In genomic region chr4:27692098-27692679, GRCh38 we compare ENCODE assay signal across 7 cellular contexts.
A peak's percentile ranks its signal among the peaks of the same experiment; 100 is the strongest.
DNase-seq lines count a peak whose midpoint lies in the region; ATAC-seq and TF ChIP-seq lines count a peak whose summit lies in the region.

No MANE protein-coding gene starts in this region.

- peaks cover 3% of the 10 kb centered on the region for H3K9me3 Mint-ChIP-seq in activated CD4-positive, alpha-beta memory T cell treated with anti-CD3 and anti-CD28 coated beads for 36 hours

- peak; percentile 94 for ATAC-seq in GM21529 (IDR thresholded peaks at IDR 0.05; ENCODE audit: unreplicated experiment)

- no peaks in the 10 kb centered on the region for H3K9me3 ChIP-seq in SJCRH30 (replicated peaks)

- no peaks in the 10 kb centered on the region for H3K4me1 Mint-ChIP-seq in activated CD4-positive, alpha-beta memory T cell treated with anti-CD3 and anti-CD28 coated beads for 36 hours (ENCODE audit: low read depth)

- POLR2A ChIA-PET in activated CD4-positive, alpha-beta memory T cell treated with anti-CD3 and anti-CD28 coated beads for 36 hours (lab: Charles Lee) = no interaction called here

- TF ChIP-seq CTCF in GM12874 (IDR thresholded peaks at IDR 0.05; ENCODE audit: insufficient read depth, low read depth, low read length) = peak; percentile 66

- CTCF ChIA-PET in activated CD4-positive, alpha-beta memory T cell treated with anti-CD3 and anti-CD28 coated beads for 36 hours (lab: Charles Lee) = interaction anchor here (1.6 kb wide), 1 partner anchor 12 kb away, joined by 4 read pairs; no protein-coding TSS in a partner anchor

- no peaks in the 10 kb centered on the region for H3K36me3 ChIP-seq in SJCRH30

- H3K4me1 ChIP-seq in SJCRH30 = no peaks in the 10 kb centered on the region

- no peak overlapping the region for H3K4me3 Mint-ChIP-seq in activated CD4-positive, alpha-beta memory T cell treated with anti-CD3 and anti-CD28 coated beads for 36 hours

- H3K27me3 ChIP-seq in SJCRH30 = no peaks in the 10 kb centered on the region

- intact Hi-C loops in activated CD4-positive, alpha-beta memory T cell treated with anti-CD3 and anti-CD28 coated beads for 36 hours (cut with micrococcal nuclease) = no loop called here

- H3K27ac Mint-ChIP-seq in activated CD4-positive, alpha-beta memory T cell treated with anti-CD3 and anti-CD28 coated beads for 36 hours = no peak overlapping the region

- H3K36me3 Mint-ChIP-seq in activated CD4-positive, alpha-beta memory T cell treated with anti-CD3 and anti-CD28 coated beads for 36 hours = no peaks in the 10 kb centered on the region

- H3K27me3 Mint-ChIP-seq in activated CD4-positive, alpha-beta memory T cell treated with anti-CD3 and anti-CD28 coated beads for 36 hours = no peaks in the 10 kb centered on the region

- peak; percentile 19 for DNase-seq in HPDE6-E6E7 (ENCODE audit: extremely low spot score)
- peak; percentile 67 to 80 for DNase-seq in SJCRH30
- DNase-seq in iPS-NIHi7 (ENCODE audit: extremely low spot score) = peak; percentile 46
- DNase-seq in activated CD4-positive, CD25-positive, alpha-beta regulatory T cell treated with anti-CD3 and anti-CD28 coated beads, Interleukin-2, amount 50 U/mL, for 72 hours = no peak
- DNase-seq in activated CD4-positive, alpha-beta memory T cell treated with anti-CD3 and anti-CD28 coated beads for 36 hours = no peak

- no peak overlapping the region for H3K27ac ChIP-seq in SJCRH30

- no peak overlapping the region for H3K4me3 ChIP-seq in SJCRH30

Comparison
In these comparisons a context has a peak if more than half of its experiments do, and no peak if none do; other contexts are left out.
1. DNase-seq: peak in HPDE6-E6E7 (single experiment), SJCRH30 (2 of 2) and iPS-NIHi7 (single experiment); none in activated CD4-positive, CD25-positive, alpha-beta regulatory T cell treated with anti-CD3 and anti-CD28 coated beads, Interleukin-2, amount 50 U/mL, for 72 hours (single experiment) and activated CD4-positive, alpha-beta memory T cell treated with anti-CD3 and anti-CD28 coated beads for 36 hours (single experiment).